Comparison of ENCODE assay signal across 6 cellular contexts in genomic region chr12:30399859-30400258, GRCh38.
"Had no signal": no experiment of that assay in that cellular context is flagged by ENCODE, and none has a peak within 500 bp of the region (broad histone marks: within the 10 kb centered on the region; RNA-seq: fewer than 3 reads in every experiment).

No MANE protein-coding gene starts in this region.

- H3K4me3 Mint-ChIP-seq: IgD-negative memory B cell had no signal

- H3K27me3 Mint-ChIP-seq: IgD-negative memory B cell had no signal

- FAIRE-seq: HepG2, HTR-8/SVneo had no signal

- H3K27ac Mint-ChIP-seq: IgD-negative memory B cell had no signal

- H3K36me3 Mint-ChIP-seq: IgD-negative memory B cell had no signal

- H3K4me1 Mint-ChIP-seq: IgD-negative memory B cell had no signal

- DNase-seq: IMR-90, KBM-7 had no signal

- ATAC-seq: HepG2 had no signal

- H3K27ac ChIP-seq: HL-60 had no signal
